19 cellular contexts compared by ENCODE assay signal in genomic region chr9:88355166-88355565, GRCh38. TPM values are rescaled to one million over a fixed set of nuclear protein-coding genes. Genes with fewer than 3 reads are reported as not detected.
A peak's percentile ranks its signal among the peaks of the same experiment; 100 is the strongest.
DNase-seq lines count a peak whose midpoint lies in the region; ATAC-seq, FAIRE-seq and TF ChIP-seq lines count a peak whose summit lies in the region.
"Had no signal": no experiment of that assay in that cellular context is flagged by ENCODE, and none has a peak within 500 bp of the region (broad histone marks: within the 10 kb centered on the region; RNA-seq: fewer than 3 reads in every experiment).

No MANE protein-coding gene starts in this region.

- H3K4me3 ChIP-seq in PC-3 (ENCODE audit: low read length) (no peak overlapping the region), bronchial epithelial cell (ENCODE audit: low read depth, low read length) (no peak overlapping the region), SJCRH30 (no peak overlapping the region), gastrocnemius medialis (no peak overlapping the region)
- H3K4me3 ChIP-seq: esophagus squamous epithelium, transverse colon had no signal

- H3K4me1 ChIP-seq in PC-3 (ENCODE audit: insufficient read depth, low read length) (peaks cover 3% of the 10 kb centered on the region; the same call in 1 of the 2 replicates), SJCRH30 (no peaks in the 10 kb centered on the region), gastrocnemius medialis (no peaks in the 10 kb centered on the region)
- H3K4me1 ChIP-seq: esophagus squamous epithelium, parathyroid adenoma, transverse colon had no signal

- no peak overlapping the region for H3K4me2 ChIP-seq in PC-3 (ENCODE audit: low read length)

- H3K9me2 ChIP-seq in PC-3 (replicated peaks; ENCODE audit: low read length), result no peaks in the 10 kb centered on the region

- H3K27me3 ChIP-seq in PC-3 (ENCODE audit: low read length) (no peaks in the 10 kb centered on the region), bronchial epithelial cell (ENCODE audit: control insufficient read depth, insufficient read depth, low read length) (no peaks in the 10 kb centered on the region), SJCRH30 (no peaks in the 10 kb centered on the region; the same call in 1 of the 2 replicates), gastrocnemius medialis (no peaks in the 10 kb centered on the region)
- H3K27me3 ChIP-seq: esophagus squamous epithelium, transverse colon had no signal

- peaks cover 2% of the 10 kb centered on the region for H3K27me3 Mint-ChIP-seq in activated naive CD8-positive, alpha-beta T cell treated with anti-CD3 and anti-CD28 coated beads, Interleukin-2, amount 10 ng/mL, durations not matched to agents 7 days and 5 days
- no peaks in the 10 kb centered on the region for H3K27me3 Mint-ChIP-seq in activated naive CD8-positive, alpha-beta T cell treated with anti-CD3 and anti-CD28 coated beads for 36 hours
- H3K27me3 Mint-ChIP-seq: dendritic cell treated with granulocyte-macrophage colony-stimulating factor and Interleukin-4, amounts not matched to agents 40 ng/mL and 50 ng/mL, for 4 days; stimulated activated naive B cell treated with anti-CD40 and anti-IgM and Interleukin-4, amounts not matched to agents 10 μg/mL and 1 μg/mL and 100 μg/mL, for 72 hours had no signal

- H3K4me3 Mint-ChIP-seq in activated naive CD8-positive, alpha-beta T cell treated with anti-CD3 and anti-CD28 coated beads, Interleukin-2, amount 10 ng/mL, durations not matched to agents 7 days and 5 days, result no peak overlapping the region
- H3K4me3 Mint-ChIP-seq in activated naive CD8-positive, alpha-beta T cell treated with anti-CD3 and anti-CD28 coated beads for 36 hours, result no peak overlapping the region
- H3K4me3 Mint-ChIP-seq: dendritic cell treated with granulocyte-macrophage colony-stimulating factor and Interleukin-4, amounts not matched to agents 40 ng/mL and 50 ng/mL, for 4 days; stimulated activated naive B cell treated with anti-CD40 and anti-IgM and Interleukin-4, amounts not matched to agents 10 μg/mL and 1 μg/mL and 100 μg/mL, for 72 hours; WTC11 had no signal

- H3K79me2 ChIP-seq in PC-3 (ENCODE audit: low read length), result no peaks in the 10 kb centered on the region
- H3K79me2 ChIP-seq: parathyroid adenoma had no signal

- no peak overlapping the region for H3K9ac ChIP-seq in PC-3 (ENCODE audit: low read length)
- H3K9ac ChIP-seq: parathyroid adenoma had no signal

- CTCF ChIA-PET in PC-3 (lab: Charles Lee), result no interaction called here

- no peak for DNase-seq in activated naive CD8-positive, alpha-beta T cell treated with anti-CD3 and anti-CD28 coated beads, Interleukin-2, amount 10 ng/mL, durations not matched to agents 7 days and 5 days
- DNase-seq in activated naive CD8-positive, alpha-beta T cell treated with anti-CD3 and anti-CD28 coated beads for 36 hours, result no peak
- DNase-seq in PC-3 (peak; percentile 81), bronchial epithelial cell (ENCODE audit: low read depth) (peak; percentile 84), SJCRH30 (no peak), gastrocnemius medialis (no peak)
- DNase-seq: activated T-cell treated with anti-CD3 and anti-CD28 coated beads, Interleukin-2, amount 50 U/mL, for 1 hour; anterior cingulate cortex; esophagus squamous epithelium; hippocampal formation; NCI-H1436; stimulated activated naive B cell treated with anti-CD40 and anti-IgM and Interleukin-4, amounts not matched to agents 10 μg/mL and 1 μg/mL and 100 μg/mL, for 72 hours; transverse colon had no signal

- H3K9me3 Mint-ChIP-seq in activated naive CD8-positive, alpha-beta T cell treated with anti-CD3 and anti-CD28 coated beads, Interleukin-2, amount 10 ng/mL, durations not matched to agents 7 days and 5 days, result peaks cover 14% of the 10 kb centered on the region
- peaks cover 14% of the 10 kb centered on the region for H3K9me3 Mint-ChIP-seq in activated naive CD8-positive, alpha-beta T cell treated with anti-CD3 and anti-CD28 coated beads for 36 hours

- peaks cover 7% of the 10 kb centered on the region for H3K4me1 Mint-ChIP-seq in activated naive CD8-positive, alpha-beta T cell treated with anti-CD3 and anti-CD28 coated beads, Interleukin-2, amount 10 ng/mL, durations not matched to agents 7 days and 5 days
- peaks cover 1% of the 10 kb centered on the region for H3K4me1 Mint-ChIP-seq in activated naive CD8-positive, alpha-beta T cell treated with anti-CD3 and anti-CD28 coated beads for 36 hours

- no peaks in the 10 kb centered on the region for H3K9me3 ChIP-seq in PC-3 (ENCODE audit: low read length)
- no peaks in the 10 kb centered on the region; the same call in 1 of the 2 replicates for H3K9me3 ChIP-seq in SJCRH30 (replicated peaks)
- H3K9me3 ChIP-seq in gastrocnemius medialis, result no peaks in the 10 kb centered on the region

- no peak for TF ChIP-seq POLR2A in gastrocnemius medialis (IDR thresholded peaks at IDR 0.05)

- intact Hi-C loops in PC-3 (cut with micrococcal nuclease), result no loop called here
- intact Hi-C loops in gastrocnemius medialis (cut with DNase I; ENCODE audit: low total_unique reads), result no loop called here

- no peak overlapping the region for H2AFZ ChIP-seq in PC-3 (ENCODE audit: low read length)
- H2AFZ ChIP-seq: parathyroid adenoma had no signal

- H3K36me3 Mint-ChIP-seq in activated naive CD8-positive, alpha-beta T cell treated with anti-CD3 and anti-CD28 coated beads, Interleukin-2, amount 10 ng/mL, durations not matched to agents 7 days and 5 days, result peaks cover 12% of the 10 kb centered on the region
- H3K36me3 Mint-ChIP-seq in activated naive CD8-positive, alpha-beta T cell treated with anti-CD3 and anti-CD28 coated beads for 36 hours, result peaks cover 2% of the 10 kb centered on the region
- H3K36me3 Mint-ChIP-seq: stimulated activated naive B cell treated with anti-CD40 and anti-IgM and Interleukin-4, amounts not matched to agents 10 μg/mL and 1 μg/mL and 100 μg/mL, for 72 hours had no signal

- in situ Hi-C loops in gastrocnemius medialis (cut with MboI; ENCODE audit: low sequenced_read_pairs in 4 of 4), result no loop called here

- no peak overlapping the region for H3K27ac Mint-ChIP-seq in activated naive CD8-positive, alpha-beta T cell treated with anti-CD3 and anti-CD28 coated beads, Interleukin-2, amount 10 ng/mL, durations not matched to agents 7 days and 5 days
- H3K27ac Mint-ChIP-seq in activated naive CD8-positive, alpha-beta T cell treated with anti-CD3 and anti-CD28 coated beads for 36 hours, result no peak overlapping the region
- H3K27ac Mint-ChIP-seq: dendritic cell treated with granulocyte-macrophage colony-stimulating factor and Interleukin-4, amounts not matched to agents 40 ng/mL and 50 ng/mL, for 4 days; stimulated activated naive B cell treated with anti-CD40 and anti-IgM and Interleukin-4, amounts not matched to agents 10 μg/mL and 1 μg/mL and 100 μg/mL, for 72 hours; WTC11 had no signal

- TF ChIP-seq CTCF in PC-3 (conservative IDR thresholded peaks at IDR 0.05; ENCODE audit: low read depth, low read length) (no peak), bronchial epithelial cell (IDR thresholded peaks at IDR 0.05; ENCODE audit: insufficient read depth, low read length, severe bottlenecking) (no peak), gastrocnemius medialis (IDR thresholded peaks at IDR 0.05 in 4 of 5, conservative IDR thresholded peaks at IDR 0.05 in 1 of 5) (no peak)

- H3K27ac ChIP-seq in PC-3 (ENCODE audit: low read length) (peak overlapping the region; percentile 29; the same call in 1 of the 2 replicates), SJCRH30 (no peak overlapping the region), gastrocnemius medialis (no peak overlapping the region)
- H3K27ac ChIP-seq: parathyroid adenoma, transverse colon had no signal

- ATAC-seq in activated naive CD8-positive, alpha-beta T cell treated with anti-CD3 and anti-CD28 coated beads, Interleukin-2, amount 10 ng/mL, durations not matched to agents 7 days and 5 days (ENCODE audit: low read depth), result peak; percentile 63
- ATAC-seq in PC-3 (peak; percentile 87), HG03520 (IDR thresholded peaks at IDR 0.05; ENCODE audit: unreplicated experiment) (no peak), gastrocnemius medialis (no peak), HG03354 (IDR thresholded peaks at IDR 0.05; ENCODE audit: poor library complexity, severe bottlenecking, unreplicated experiment) (no peak)
- ATAC-seq: stimulated activated naive B cell treated with anti-CD40 and anti-IgM and Interleukin-4, amounts not matched to agents 10 μg/mL and 1 μg/mL and 100 μg/mL, for 72 hours; WTC11 had no signal

- POLR2A ChIA-PET in activated naive CD8-positive, alpha-beta T cell treated with anti-CD3 and anti-CD28 coated beads, Interleukin-2, amount 10 ng/mL, durations not matched to agents 7 days and 5 days (lab: Charles Lee), result no interaction called here
- POLR2A ChIA-PET in PC-3 (lab: Charles Lee; ENCODE audit: unreplicated experiment), result no interaction called here

- no peaks in the 10 kb centered on the region for H3F3A ChIP-seq in PC-3 (ENCODE audit: low read length, unreplicated experiment)

- no peaks in the 10 kb centered on the region for H3K36me3 ChIP-seq in PC-3 (ENCODE audit: low read depth, low read length)
- H3K36me3 ChIP-seq in bronchial epithelial cell (ENCODE audit: control insufficient read depth, insufficient read depth, low read length), result no peaks in the 10 kb centered on the region
- H3K36me3 ChIP-seq in SJCRH30, result no peaks in the 10 kb centered on the region
- H3K36me3 ChIP-seq in gastrocnemius medialis, result no peaks in the 10 kb centered on the region
- H3K36me3 ChIP-seq: esophagus squamous epithelium, transverse colon had no signal

- BruUV-seq in PC-3 (replicated peaks; lab: Mats Ljungman, UMichigan), result no TSS peak

- FAIRE-seq in bronchial epithelial cell (lab: Jason Lieb, UNC), result no peak
- FAIRE-seq: D721Med had no signal

- no peaks in the 10 kb centered on the region for H4K20me1 ChIP-seq in PC-3 (ENCODE audit: low read length)

RNA-seq across cellular contexts. Expression of gene SPIN1, which starts 33.1 kb away (rescaled TPM):
- 10 to 100 TPM; 42.2 to 45.3 TPM for total RNA-seq in activated naive CD8-positive, alpha-beta T cell treated with anti-CD3 and anti-CD28 coated beads, Interleukin-2, amount 10 ng/mL, durations not matched to agents 7 days and 5 days
- total RNA-seq in activated naive CD8-positive, alpha-beta T cell treated with anti-CD3 and anti-CD28 coated beads for 36 hours, result 10 to 100 TPM; 37.7 to 39.0 TPM
- total RNA-seq in PC-3 (2014; rRNA removed) (37.9 and 46.2 TPM in 2 replicates), bronchial epithelial cell (67.0 and 89.5 TPM in 2 replicates), gastrocnemius medialis (10 to 100 TPM in 1 of 4 donors, 1 to 10 TPM in 3; 5.5 to 11.9 (median 6.6) TPM)
- 79.9 and 82.5 TPM in 2 replicates for total RNA-seq in SJCRH30 (2014; rRNA removed; shearing (Covaris generic))

Comparison
In these comparisons a context has a peak if more than half of its experiments do, and no peak if none do; other contexts are left out.
1. ATAC-seq: peak in activated naive CD8-positive, alpha-beta T cell treated with anti-CD3 and anti-CD28 coated beads, Interleukin-2, amount 10 ng/mL, durations not matched to agents 7 days and 5 days (single experiment) and PC-3 (single experiment); none in HG03520 (single experiment), gastrocnemius medialis (0 of 2) and HG03354 (single experiment).
2. DNase-seq: peak in PC-3 (single experiment) and bronchial epithelial cell (single experiment); none in activated naive CD8-positive, alpha-beta T cell treated with anti-CD3 and anti-CD28 coated beads, Interleukin-2, amount 10 ng/mL, durations not matched to agents 7 days and 5 days (single experiment), activated naive CD8-positive, alpha-beta T cell treated with anti-CD3 and anti-CD28 coated beads for 36 hours (single experiment), SJCRH30 (0 of 2) and gastrocnemius medialis (0 of 2).